16 cellular contexts compared by ENCODE assay signal in genomic region chr16:78900039-78900811, GRCh38.
DNase-seq lines count a peak whose midpoint lies in the region; ATAC-seq and TF ChIP-seq lines count a peak whose summit lies in the region.
"Had no signal": no experiment of that assay in that cellular context is flagged by ENCODE, and none has a peak within 500 bp of the region (broad histone marks: within the 10 kb centered on the region; RNA-seq: fewer than 3 reads in every experiment).

No MANE protein-coding gene starts in this region.

- H2AFZ ChIP-seq in OCI-LY3 (ENCODE audit: low read depth, low read length) (no peak overlapping the region), neural progenitor cell (replicated peaks) (no peak overlapping the region)
- H2AFZ ChIP-seq: PC-9 had no signal

- H3K4me3 ChIP-seq in OCI-LY3 (ENCODE audit: low read length) = no peak overlapping the region
- H3K4me3 ChIP-seq in neural progenitor cell = peak overlapping the region; percentile 3
- H3K4me3 ChIP-seq: PC-9 had no signal

- H3K4me3 Mint-ChIP-seq in activated T-cell treated with anti-CD3 and anti-CD28 coated beads, Interleukin-2, amount 50 U/mL, for 4 hours = no peak overlapping the region
- no peak overlapping the region for H3K4me3 Mint-ChIP-seq in activated T-helper 1 cell treated with anti-CD3 and anti-CD28 coated beads, Interleukin-12 subunit alpha, Interleukin-12 subunit beta, Interleukin-2, Interleukin-4 antibody, amounts not matched to agents 30 ng/mL and 10 ng/mL and 1 ng/mL, durations not matched to agents 14 hours and 24 hours and 36 hours
- H3K4me3 Mint-ChIP-seq in neural progenitor cell = no peak overlapping the region
- H3K4me3 Mint-ChIP-seq: HFFc6 had no signal

- DNase-seq in activated T-cell treated with anti-CD3 and anti-CD28 coated beads, Interleukin-2, amount 50 U/mL, for 4 hours = no peak
- DNase-seq in activated T-cell treated with anti-CD3 and anti-CD28 coated beads for 4 hours = no peak
- no peak for DNase-seq in activated T-helper 1 cell treated with anti-CD3 and anti-CD28 coated beads, Interleukin-12 subunit alpha, Interleukin-12 subunit beta, Interleukin-2, Interleukin-4 antibody, amounts not matched to agents 30 ng/mL and 10 ng/mL and 1 ng/mL, durations not matched to agents 14 hours and 24 hours and 36 hours (ENCODE audit: low spot score)
- no peak for DNase-seq in neural progenitor cell (ENCODE audit: low spot score)
- DNase-seq in glomerular visceral epithelial cell (ENCODE audit: extremely low spot score) = no peak
- DNase-seq: ACHN, DMS53, HFFc6, KBM-7, NCI-H1417 treated with DMSO at 0.1 percent for 48 hours, NCI-H2029, NCI-H2171, NCI-H446 treated with DMSO at 0.1 percent for 48 hours, PC-9 had no signal

- TF ChIP-seq CTCF in OCI-LY3 (IDR thresholded peaks at IDR 0.05; ENCODE audit: low read depth, low read length) (0 out of 2 replicates have a peak, but pooled peaks have one; percentile 12), neural progenitor cell (IDR thresholded peaks at IDR 0.05) (no peak)

- H4K20me1 ChIP-seq in OCI-LY3 (ENCODE audit: insufficient read depth, low read length) = no peaks in the 10 kb centered on the region
- H4K20me1 ChIP-seq in neural progenitor cell (ENCODE audit: low read depth) = no peaks in the 10 kb centered on the region

- H3K9ac ChIP-seq in OCI-LY3 (ENCODE audit: low read length) (no peak overlapping the region), neural progenitor cell (no peak overlapping the region)

- H3F3A ChIP-seq in neural progenitor cell (ENCODE audit: low read depth) = no peaks in the 10 kb centered on the region

- peaks cover 44% of the 10 kb centered on the region for H3K4me1 Mint-ChIP-seq in activated T-cell treated with anti-CD3 and anti-CD28 coated beads, Interleukin-2, amount 50 U/mL, for 4 hours (ENCODE audit: low read depth)
- peaks cover 42% of the 10 kb centered on the region for H3K4me1 Mint-ChIP-seq in activated T-helper 1 cell treated with anti-CD3 and anti-CD28 coated beads, Interleukin-12 subunit alpha, Interleukin-12 subunit beta, Interleukin-2, Interleukin-4 antibody, amounts not matched to agents 30 ng/mL and 10 ng/mL and 1 ng/mL, durations not matched to agents 14 hours and 24 hours and 36 hours (ENCODE audit: low read depth)
- peaks cover 18% of the 10 kb centered on the region for H3K4me1 Mint-ChIP-seq in neural progenitor cell

- no peaks in the 10 kb centered on the region for H3K36me3 Mint-ChIP-seq in activated T-cell treated with anti-CD3 and anti-CD28 coated beads, Interleukin-2, amount 50 U/mL, for 4 hours (ENCODE audit: insufficient read depth)
- peaks cover 3% of the 10 kb centered on the region for H3K36me3 Mint-ChIP-seq in activated T-helper 1 cell treated with anti-CD3 and anti-CD28 coated beads, Interleukin-12 subunit alpha, Interleukin-12 subunit beta, Interleukin-2, Interleukin-4 antibody, amounts not matched to agents 30 ng/mL and 10 ng/mL and 1 ng/mL, durations not matched to agents 14 hours and 24 hours and 36 hours (ENCODE audit: low read depth)
- H3K36me3 Mint-ChIP-seq in neural progenitor cell = no peaks in the 10 kb centered on the region

- H3K27ac ChIP-seq in OCI-LY3 (ENCODE audit: low read length) = no peak overlapping the region
- H3K27ac ChIP-seq in neural progenitor cell = no peak overlapping the region
- H3K27ac ChIP-seq: PC-9 had no signal

- H3K79me2 ChIP-seq in OCI-LY3 (ENCODE audit: low read length) (no peaks in the 10 kb centered on the region), neural progenitor cell (ENCODE audit: low read depth) (no peaks in the 10 kb centered on the region)

- H3K4me2 ChIP-seq in OCI-LY3 (ENCODE audit: low read length) (no peak overlapping the region), neural progenitor cell (peak overlapping the region; percentile 51)
- H3K4me2 ChIP-seq: PC-9 had no signal

- H3K36me3 ChIP-seq in OCI-LY3 (replicated peaks; ENCODE audit: low read depth, low read length) = no peaks in the 10 kb centered on the region
- no peaks in the 10 kb centered on the region for H3K36me3 ChIP-seq in neural progenitor cell

- intact Hi-C loops in activated T-helper 1 cell treated with anti-CD3 and anti-CD28 coated beads, Interleukin-12 subunit alpha, Interleukin-12 subunit beta, Interleukin-2, Interleukin-4 antibody, amounts not matched to agents 30 ng/mL and 10 ng/mL and 1 ng/mL, durations not matched to agents 14 hours and 24 hours and 36 hours (cut with micrococcal nuclease) = loop anchor here (1.0 to 10.0 kb wide), 12 partner anchors 63 to 1682 kb away; partner anchors contain the start of gene MAF

- no peaks in the 10 kb centered on the region for H3K27me3 Mint-ChIP-seq in activated T-cell treated with anti-CD3 and anti-CD28 coated beads, Interleukin-2, amount 50 U/mL, for 4 hours (ENCODE audit: low read depth)
- no peaks in the 10 kb centered on the region for H3K27me3 Mint-ChIP-seq in activated T-helper 1 cell treated with anti-CD3 and anti-CD28 coated beads, Interleukin-12 subunit alpha, Interleukin-12 subunit beta, Interleukin-2, Interleukin-4 antibody, amounts not matched to agents 30 ng/mL and 10 ng/mL and 1 ng/mL, durations not matched to agents 14 hours and 24 hours and 36 hours (ENCODE audit: insufficient read depth)
- H3K27me3 Mint-ChIP-seq in neural progenitor cell (ENCODE audit: insufficient read depth, low read depth) = no peaks in the 10 kb centered on the region

- peak overlapping the region; percentile 51 for H3K27ac Mint-ChIP-seq in activated T-helper 1 cell treated with anti-CD3 and anti-CD28 coated beads, Interleukin-12 subunit alpha, Interleukin-12 subunit beta, Interleukin-2, Interleukin-4 antibody, amounts not matched to agents 30 ng/mL and 10 ng/mL and 1 ng/mL, durations not matched to agents 14 hours and 24 hours and 36 hours
- no peak overlapping the region for H3K27ac Mint-ChIP-seq in neural progenitor cell
- H3K27ac Mint-ChIP-seq: HFFc6 had no signal

- H3K27me3 ChIP-seq in OCI-LY3 (ENCODE audit: low read depth, low read length) = 0 out of 2 replicates have a peak, but pooled peaks cover 3% of the 10 kb centered on the region
- H3K27me3 ChIP-seq in neural progenitor cell = no peaks in the 10 kb centered on the region

- H3K9me3 ChIP-seq in OCI-LY3 (ENCODE audit: insufficient read depth, low read length) = no peaks in the 10 kb centered on the region
- no peaks in the 10 kb centered on the region for H3K9me3 ChIP-seq in neural progenitor cell (ENCODE audit: low read depth)

- H3K9me3 Mint-ChIP-seq in activated T-cell treated with anti-CD3 and anti-CD28 coated beads, Interleukin-2, amount 50 U/mL, for 4 hours = no peaks in the 10 kb centered on the region
- peaks cover 11% of the 10 kb centered on the region for H3K9me3 Mint-ChIP-seq in activated T-helper 1 cell treated with anti-CD3 and anti-CD28 coated beads, Interleukin-12 subunit alpha, Interleukin-12 subunit beta, Interleukin-2, Interleukin-4 antibody, amounts not matched to agents 30 ng/mL and 10 ng/mL and 1 ng/mL, durations not matched to agents 14 hours and 24 hours and 36 hours
- peaks cover 3% of the 10 kb centered on the region for H3K9me3 Mint-ChIP-seq in neural progenitor cell

- H3K4me1 ChIP-seq in OCI-LY3 (ENCODE audit: low read length) (peaks cover 3% of the 10 kb centered on the region; the same call in 1 of the 2 replicates), neural progenitor cell (peaks cover 13% of the 10 kb centered on the region)

- peak; percentile 49 to 52 for ATAC-seq in activated T-cell treated with anti-CD3 and anti-CD28 coated beads, Interleukin-2, amount 50 U/mL, for 4 hours
- no peak for ATAC-seq in HG03342 (IDR thresholded peaks at IDR 0.05; ENCODE audit: unreplicated experiment)
